Comparison of ENCODE assay signal across 2 cellular contexts in the genomic region with DNA sequence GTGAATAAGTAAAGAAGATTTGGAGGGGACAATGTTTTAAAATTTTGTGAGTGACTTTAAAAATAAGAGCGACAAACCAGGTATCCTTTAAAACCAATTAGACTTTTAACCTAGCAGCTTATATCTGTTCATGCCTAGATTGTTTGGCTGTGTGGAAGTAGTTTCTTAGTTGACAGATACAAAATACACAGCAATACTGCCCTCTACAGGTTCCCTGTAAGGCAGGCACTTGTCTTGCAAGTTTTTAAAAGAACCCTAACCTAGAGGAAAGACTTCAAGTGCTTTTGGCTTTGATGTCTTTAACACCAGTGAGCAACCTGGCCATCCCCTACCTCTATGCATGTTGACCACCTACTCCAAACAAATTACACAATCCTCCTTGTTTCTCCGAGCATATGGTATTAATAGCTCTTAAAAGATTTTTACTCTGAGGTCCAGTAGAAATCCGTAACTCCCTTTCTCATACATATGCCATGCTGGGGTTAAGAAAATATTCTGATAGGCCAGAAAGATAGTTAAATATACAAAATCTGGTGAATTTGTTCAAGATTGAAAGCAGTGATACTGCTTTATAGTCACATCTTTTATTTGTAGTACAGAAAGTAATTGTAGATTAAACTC.
TF ChIP-seq lines count a peak whose summit lies in the region.

No MANE protein-coding gene starts in this region.

TF ChIP-seq in HEK293, 187 proteins besides CTCF, POLR2A, EP300 and RAD21:
- TF ChIP-seq ZNF660 (tag by site-specific recombination; IDR thresholded peaks at IDR 0.05) (0 out of 2 replicates have a peak, but pooled peaks have one; percentile 37), ZNF654 (tag by site-specific recombination; IDR thresholded peaks at IDR 0.05; ENCODE audit: low read depth) (peak; percentile 77), ZNF324 (tag by site-specific recombination; IDR thresholded peaks at IDR 0.05) (no peak), HOXC10 (CRISPR knock-in tag; IDR thresholded peaks at IDR 0.05) (no peak)
TF ChIP-seq in HEK293: peak in this region for 2.

TF ChIP-seq in H1, 55 proteins besides CTCF, POLR2A, EP300 and RAD21:
- TF ChIP-seq NRF1 (IDR thresholded peaks at IDR 0.05; ENCODE audit: low read depth, low read length) = no peak
- no peak for TF ChIP-seq RNF2 (IDR thresholded peaks at IDR 0.05; ENCODE audit: borderline replicate concordance, low read depth, low read length, missing control alignments, poor library complexity, severe bottlenecking)
- TF ChIP-seq KDM4A (IDR thresholded peaks at IDR 0.05; ENCODE audit: low read depth, low read length, severe bottlenecking) = no peak
- no peak for TF ChIP-seq RXRA (IDR thresholded peaks at IDR 0.05; ENCODE audit: insufficient read depth, low read depth, low read length)
- no peak for TF ChIP-seq BRCA1 (IDR thresholded peaks at IDR 0.05; ENCODE audit: low read depth, low read length)
- TF ChIP-seq TBP (IDR thresholded peaks at IDR 0.05; ENCODE audit: low read depth, low read length) = no peak
- TF ChIP-seq TAF7 (optimal IDR thresholded peaks at IDR 0.05; ENCODE audit: borderline replicate concordance, low read depth, low read length) = no peak
- no peak for TF ChIP-seq SP1 (IDR thresholded peaks at IDR 0.05; ENCODE audit: low read depth, low read length)
- no peak for TF ChIP-seq POLR2AphosphoS5 (IDR thresholded peaks at IDR 0.05; ENCODE audit: low read depth, low read length)
- TF ChIP-seq SUZ12 (IDR thresholded peaks at IDR 0.05; ENCODE audit: low read length) = no peak
- TF ChIP-seq SIRT6 (IDR thresholded peaks at IDR 0.05; ENCODE audit: low read length) = no peak
- TF ChIP-seq PHF8 (conservative IDR thresholded peaks at IDR 0.05; ENCODE audit: low read depth, low read length) = no peak
- no peak for TF ChIP-seq BCL11A (IDR thresholded peaks at IDR 0.05; ENCODE audit: low read depth in 2 of 2, low read length in 2 of 2)
- TF ChIP-seq, protein P1, sequence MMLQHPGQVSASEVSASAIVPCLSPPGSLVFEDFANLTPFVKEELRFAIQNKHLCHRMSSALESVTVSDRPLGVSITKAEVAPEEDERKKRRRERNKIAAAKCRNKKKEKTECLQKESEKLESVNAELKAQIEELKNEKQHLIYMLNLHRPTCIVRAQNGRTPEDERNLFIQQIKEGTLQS (IDR thresholded peaks at IDR 0.05; ENCODE audit: insufficient read depth, low read depth, low read length) = no peak
- no peak for TF ChIP-seq CBX8 (IDR thresholded peaks at IDR 0.05; ENCODE audit: borderline replicate concordance, low read depth, low read length)
